In the genomic region with DNA sequence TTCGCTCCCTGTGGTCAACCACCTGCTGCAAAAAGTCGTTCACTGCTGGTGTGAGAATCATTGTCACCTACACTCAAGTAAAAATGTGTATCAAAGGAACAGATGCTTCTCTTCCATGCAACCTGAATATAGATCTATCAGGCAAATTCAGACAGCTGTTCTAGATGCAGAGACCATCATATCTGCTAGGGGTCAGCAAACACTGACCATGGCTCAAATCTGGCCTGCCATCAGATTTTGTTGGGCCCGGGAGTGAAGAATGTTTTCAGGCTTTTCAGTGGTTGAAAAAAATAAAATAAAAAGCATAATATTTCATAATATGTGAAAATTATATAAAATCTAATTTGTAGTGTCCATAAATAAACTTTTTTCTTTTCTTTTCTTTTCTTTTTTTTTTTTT, we compare ENCODE assay signal across 24 cellular contexts.
"Had no signal": no experiment of that assay in that cellular context is flagged by ENCODE, and none has a peak within 500 bp of the region (broad histone marks: within the 10 kb centered on the region; RNA-seq: fewer than 3 reads in every experiment).

No MANE protein-coding gene starts in this region.

- H3K4me2 ChIP-seq: smooth muscle cell had no signal

- H3K27ac Mint-ChIP-seq: activated CD4-positive, alpha-beta memory T cell treated with anti-CD3 and anti-CD28 coated beads for 36 hours; activated naive CD8-positive, alpha-beta T cell treated with anti-CD3 and anti-CD28 coated beads, Interleukin-2, amount 10 ng/mL, durations not matched to agents 7 days and 5 days; natural killer cell; stimulated activated memory B cell treated with anti-CD40 and anti-IgM and Interleukin-4, amounts not matched to agents 10 μg/mL and 1 μg/mL and 100 μg/mL, for 72 hours had no signal

- H3K4me3 ChIP-seq: coronary artery, gastroesophageal sphincter, pancreas, smooth muscle cell, stomach, suprapubic skin, tibial nerve, uterus had no signal

- H3K27me3 Mint-ChIP-seq: activated CD4-positive, alpha-beta memory T cell treated with anti-CD3 and anti-CD28 coated beads for 36 hours; activated naive CD8-positive, alpha-beta T cell treated with anti-CD3 and anti-CD28 coated beads, Interleukin-2, amount 10 ng/mL, durations not matched to agents 7 days and 5 days; stimulated activated memory B cell treated with anti-CD40 and anti-IgM and Interleukin-4, amounts not matched to agents 10 μg/mL and 1 μg/mL and 100 μg/mL, for 72 hours had no signal

- H3K27me3 ChIP-seq: gastroesophageal sphincter, pancreas, stomach, suprapubic skin, tibial nerve, uterus had no signal

- H3K36me3 ChIP-seq: gastroesophageal sphincter, pancreas, stomach, suprapubic skin, tibial nerve, uterus had no signal

- H3K36me3 Mint-ChIP-seq: activated CD4-positive, alpha-beta memory T cell treated with anti-CD3 and anti-CD28 coated beads for 36 hours; activated naive CD8-positive, alpha-beta T cell treated with anti-CD3 and anti-CD28 coated beads, Interleukin-2, amount 10 ng/mL, durations not matched to agents 7 days and 5 days; natural killer cell had no signal

- H3K9me3 Mint-ChIP-seq: stimulated activated memory B cell treated with anti-CD40 and anti-IgM and Interleukin-4, amounts not matched to agents 10 μg/mL and 1 μg/mL and 100 μg/mL, for 72 hours had no signal

- DNase-seq: activated CD4-positive, alpha-beta memory T cell treated with anti-CD3 and anti-CD28 coated beads for 36 hours; activated CD4-positive, alpha-beta T cell treated with anti-CD3 and anti-CD28 coated beads for 48 hours; activated naive CD4-positive, alpha-beta T cell treated with Interleukin-2 at 50 U/mL for 16 hours; activated naive CD8-positive, alpha-beta T cell treated with anti-CD3 and anti-CD28 coated beads, Interleukin-2, amount 10 ng/mL, durations not matched to agents 7 days and 5 days; activated T-cell treated with anti-CD3 and anti-CD28 coated beads, Interleukin-2, amount 50 U/mL, for 48 hours; amniotic stem cell; head of caudate nucleus; midbrain; natural killer cell; pancreas; stimulated activated CD4-positive, alpha-beta T cell treated with anti-CD3 and anti-CD28 coated beads, Interleukin-15, amount 100 ng/mL, for 24 hours; stomach; T-helper 9 cell; uterus had no signal

- H3K27ac ChIP-seq: coronary artery, epithelial cell of prostate, gastroesophageal sphincter, suprapubic skin, tibial nerve, uterus had no signal

- FAIRE-seq: bronchial epithelial cell, islet of Langerhans, pancreas had no signal

- ATAC-seq: gastroesophageal sphincter, natural killer cell, sciatic nerve had no signal

- H3K9me3 ChIP-seq: gastroesophageal sphincter, pancreas, stomach, suprapubic skin, tibial nerve, uterus had no signal

- H3K4me1 Mint-ChIP-seq: activated naive CD8-positive, alpha-beta T cell treated with anti-CD3 and anti-CD28 coated beads, Interleukin-2, amount 10 ng/mL, durations not matched to agents 7 days and 5 days had no signal

- H3K4me1 ChIP-seq: gastroesophageal sphincter, pancreas, suprapubic skin, tibial nerve, uterus had no signal

- H3K4me3 Mint-ChIP-seq: activated CD4-positive, alpha-beta memory T cell treated with anti-CD3 and anti-CD28 coated beads for 36 hours; activated naive CD8-positive, alpha-beta T cell treated with anti-CD3 and anti-CD28 coated beads, Interleukin-2, amount 10 ng/mL, durations not matched to agents 7 days and 5 days; natural killer cell; stimulated activated memory B cell treated with anti-CD40 and anti-IgM and Interleukin-4, amounts not matched to agents 10 μg/mL and 1 μg/mL and 100 μg/mL, for 72 hours had no signal
